1 cellular context compared by ENCODE assay signal in genomic region chr13:21736926-21737325, GRCh38.
TF ChIP-seq lines count a peak whose summit lies in the region.

No MANE protein-coding gene starts in this region.

TF ChIP-seq in IMR-90, 13 proteins besides CTCF, POLR2A, EP300 and RAD21 (continued from another document):
- TF ChIP-seq ELK1 (IDR thresholded peaks at IDR 0.05; ENCODE audit: borderline replicate concordance, low read depth, low read length) (no peak), FOS (IDR thresholded peaks at IDR 0.05; ENCODE audit: low read depth, low read length) (no peak)
